Comparison of ENCODE assay signal across 16 cellular contexts in the genomic region with DNA sequence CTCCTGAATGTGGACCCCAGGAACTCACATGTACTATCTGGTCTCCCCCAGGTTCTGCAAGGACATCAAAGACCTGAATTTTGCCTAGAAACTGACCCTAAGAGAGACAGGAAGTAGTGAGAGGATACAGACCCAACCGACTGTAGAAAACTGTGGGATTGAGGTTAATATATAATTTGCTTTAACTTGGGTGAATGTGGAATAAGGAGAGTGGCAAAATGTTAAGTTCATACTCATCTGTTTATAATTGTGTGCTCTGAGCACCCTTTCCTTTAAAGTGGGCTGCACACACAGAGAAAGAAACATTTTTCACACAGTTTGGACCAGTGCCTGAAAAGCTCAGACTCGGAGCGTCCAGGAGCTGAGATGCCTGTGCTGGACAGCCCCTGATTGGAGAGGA.
"Had no signal": no experiment of that assay in that cellular context is flagged by ENCODE, and none has a peak within 500 bp of the region (broad histone marks: within the 10 kb centered on the region; RNA-seq: fewer than 3 reads in every experiment).

No MANE protein-coding gene starts in this region.

- H3K27ac ChIP-seq: heart left ventricle had no signal

- H3K9me3 Mint-ChIP-seq: effector memory CD8-positive, alpha-beta T cell; T-helper 2 cell treated with Interferon-gamma antibody and Interleukin-4, amounts not matched to agents 5 μg/mL and 100 μg/mL, for 36 hours had no signal

- H3K4me3 ChIP-seq: heart left ventricle, mucosa of descending colon had no signal

- H3K36me3 ChIP-seq: heart left ventricle had no signal

- H3K4me3 Mint-ChIP-seq: effector memory CD8-positive, alpha-beta T cell; naive thymus-derived CD4-positive, alpha-beta T cell; T-helper 2 cell treated with Interferon-gamma antibody and Interleukin-4, amounts not matched to agents 5 μg/mL and 100 μg/mL, for 36 hours; type B pancreatic cell had no signal

- H3K4me1 Mint-ChIP-seq: naive thymus-derived CD4-positive, alpha-beta T cell had no signal

- DNase-seq: activated naive CD4-positive, alpha-beta T cell treated with Interleukin-2 at 50 U/mL for 16 hours; activated T-cell treated with anti-CD3 and anti-CD28 coated beads for 4 hours; anterior cingulate cortex; cerebellar nuclear complex; dermis blood vessel endothelial cell; effector memory CD8-positive, alpha-beta T cell; heart left ventricle; left colon; mucosa of descending colon; naive thymus-derived CD4-positive, alpha-beta T cell; small intestine; stimulated activated CD4-positive, alpha-beta T cell treated with anti-CD3 and anti-CD28 coated beads, Interleukin-4, amount 100 ng/mL, for 24 hours; stimulated activated naive CD8-positive, alpha-beta T cell treated with anti-CD3 and anti-CD28 coated beads, Interleukin-15, Interleukin-2, amounts not matched to agents 100 U/mL and 50 U/mL, for 24 hours had no signal

- H3K9me3 ChIP-seq: mucosa of descending colon had no signal

- H3K27ac Mint-ChIP-seq: effector memory CD8-positive, alpha-beta T cell; naive thymus-derived CD4-positive, alpha-beta T cell; T-helper 2 cell treated with Interferon-gamma antibody and Interleukin-4, amounts not matched to agents 5 μg/mL and 100 μg/mL, for 36 hours; type B pancreatic cell had no signal

- H3K27me3 ChIP-seq: heart left ventricle had no signal

- ATAC-seq: activated CD4-positive, CD25-positive, alpha-beta regulatory T cell treated with anti-CD3 and anti-CD28 coated beads, Interleukin-2, amount 50 U/mL, for 24 hours; effector memory CD8-positive, alpha-beta T cell; heart left ventricle; left colon; mucosa of descending colon; naive thymus-derived CD4-positive, alpha-beta T cell; stimulated activated naive CD8-positive, alpha-beta T cell treated with anti-CD3 and anti-CD28 coated beads, Interleukin-15, Interleukin-2, amounts not matched to agents 100 U/mL and 50 U/mL, for 24 hours had no signal
